ENCODE assay signal across 8 cellular contexts in the genomic region with DNA sequence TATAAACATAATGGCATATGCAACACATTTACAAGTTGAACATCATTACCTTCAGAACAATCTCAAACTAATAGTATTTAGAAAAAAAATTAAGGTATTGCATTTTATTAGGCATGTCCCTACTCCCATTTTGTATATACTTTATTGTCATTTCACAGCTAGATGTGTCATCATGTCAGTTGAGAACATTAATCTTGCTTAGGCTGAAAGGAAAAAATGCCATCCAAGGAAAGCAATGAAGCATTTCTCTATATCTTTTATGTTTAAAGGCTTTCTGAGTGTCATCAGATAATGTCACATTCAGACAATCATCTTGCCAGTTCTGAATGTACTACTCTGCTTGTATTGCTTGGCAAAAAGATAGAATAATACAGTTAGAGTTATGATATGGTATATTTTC.
"Had no signal": no experiment of that assay in that cellular context is flagged by ENCODE, and none has a peak within 500 bp of the region (broad histone marks: within the 10 kb centered on the region; RNA-seq: fewer than 3 reads in every experiment).

No MANE protein-coding gene starts in this region.

- ATAC-seq: GM23338, HepG2 had no signal

- H3K27me3 Mint-ChIP-seq: IgD-negative memory B cell had no signal

- H3K4me3 ChIP-seq: GM23338 had no signal

- H3K4me3 Mint-ChIP-seq: GM23338, H9, IgD-negative memory B cell had no signal

- H3K27ac Mint-ChIP-seq: GM23338, H9, IgD-negative memory B cell had no signal

- H3K4me1 Mint-ChIP-seq: GM23338, H9, IgD-negative memory B cell had no signal

- H3K27ac ChIP-seq: HL-60, KMS-11 had no signal

- DNase-seq: H9, HCEC 1CT, KBM-7 had no signal

- H3K9me3 Mint-ChIP-seq: GM23338, H9, IgD-negative memory B cell had no signal
